In the genomic region with DNA sequence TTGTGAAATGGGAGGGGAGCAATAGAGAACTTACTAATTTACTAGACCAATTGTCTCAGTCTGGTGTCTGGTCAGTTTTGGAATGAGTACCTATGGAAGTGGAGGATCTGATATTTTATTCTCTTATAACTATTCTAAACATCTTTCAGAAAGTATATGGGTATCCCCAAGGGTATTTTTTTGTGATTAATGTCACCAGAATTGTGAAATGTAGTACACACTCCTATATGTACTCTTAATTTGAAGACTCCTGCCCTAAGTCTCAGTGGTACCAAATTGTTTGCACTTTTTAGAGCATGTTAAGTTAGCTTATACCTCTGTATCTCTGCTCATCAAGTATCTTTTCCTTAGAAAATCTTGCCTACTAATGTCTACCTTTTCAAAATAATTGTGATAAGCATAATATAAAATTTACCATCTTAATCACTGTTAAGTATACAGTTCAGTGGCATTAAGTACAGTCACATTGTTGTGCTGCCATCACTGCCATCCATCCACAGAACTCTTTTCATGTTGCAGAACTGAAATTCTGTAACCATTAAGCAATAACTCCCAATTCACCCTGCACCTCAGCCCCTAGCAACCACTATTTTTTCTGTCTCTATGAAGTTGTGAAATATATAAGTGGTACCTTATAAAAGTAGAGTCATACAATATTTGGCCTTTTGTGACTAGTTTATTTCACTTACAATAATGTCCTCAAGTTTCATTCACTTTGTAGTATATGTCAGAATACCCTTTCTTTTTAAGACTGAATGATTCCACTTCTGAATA, we compare ENCODE assay signal across 17 cellular contexts. TPM values are rescaled to one million over a fixed set of nuclear protein-coding genes. Genes with fewer than 3 reads are reported as not detected.
DNase-seq lines count a peak whose midpoint lies in the region; ATAC-seq, FAIRE-seq and TF ChIP-seq lines count a peak whose summit lies in the region.
"Had no signal": no experiment of that assay in that cellular context is flagged by ENCODE, and none has a peak within 500 bp of the region (broad histone marks: within the 10 kb centered on the region; RNA-seq: fewer than 3 reads in every experiment).

No MANE protein-coding gene starts in this region.

- TF ChIP-seq RAD21 in K562 (CRISPR knock-in tag; conservative IDR thresholded peaks at IDR 0.05 in 1 of 2, IDR thresholded peaks at IDR 0.05 in 1 of 2), result no peak

- in situ Hi-C loops in K562 (cut with MboI), result no loop called here

- H3K36me3 ChIP-seq in CD8-positive, alpha-beta memory T cell (ENCODE audit: insufficient read depth, low read length), result peaks cover 4% of the 10 kb centered on the region
- peaks cover 29% of the 10 kb centered on the region for H3K36me3 ChIP-seq in K562 (ENCODE audit: control insufficient read depth, insufficient read depth, low read length)

- TF ChIP-seq EP300 in K562 (IDR thresholded peaks at IDR 0.05; ENCODE audit: low read length), result no peak

- no peak for TF ChIP-seq POLR2A in K562 (conservative IDR thresholded peaks at IDR 0.05)

- no peak overlapping the region for H3K27ac ChIP-seq in CD8-positive, alpha-beta memory T cell (ENCODE audit: low read depth, low read length)
- H3K27ac ChIP-seq in K562 (ENCODE audit: extremely low read depth, low read depth, low read length), result no peak overlapping the region
- H3K27ac ChIP-seq: C4-2B had no signal

- ATAC-seq in K562, result no peak

- H3K79me2 ChIP-seq in K562 (ENCODE audit: control insufficient read depth, insufficient read depth, low read length), result no peaks in the 10 kb centered on the region

- H3K4me2 ChIP-seq in K562 (ENCODE audit: insufficient read depth, low read length), result no peak overlapping the region

- POLR2A ChIA-PET in CD8-positive, alpha-beta memory T cell (lab: Charles Lee), result no interaction called here
- POLR2A ChIA-PET in K562 (lab: Yijun Ruan, JAX), result no interaction called here

- DNase-seq in AML-193 (lab: John Stamatoyannopoulos, UW) (peak; percentile 17 to 33), NOMO-1 treated with dmso at 0.1 percent for 144 hours (lab: John Stamatoyannopoulos, UW; ENCODE audit: unreplicated experiment) (peak; percentile 38), K562 (ENCODE audit: extremely low read depth in 1 of 4, low spot score in 3 of 4) (no peak), UCSD-AML1 (lab: John Stamatoyannopoulos, UW; ENCODE audit: unreplicated experiment) (no peak), NCI-H2029 (lab: John Stamatoyannopoulos, UW) (no peak)
- DNase-seq in CD8-positive, alpha-beta memory T cell, result no peak
- no peak for DNase-seq in stimulated activated CD4-positive, alpha-beta T cell treated with anti-CD3 and anti-CD28 coated beads, Interleukin-4, amount 100 ng/mL, for 4 hours
- no peak for DNase-seq in NK-92 treated with Interleukin-12 subunit alpha and Interleukin-12 subunit beta, amount 100 ng/mL, for 24 hours (lab: John Stamatoyannopoulos, UW)
- DNase-seq: HFFc6, IMR-90, Kasumi-1, MM.1S, NCI-H1417, NCI-H187 treated with DMSO at 0.1 percent for 48 hours, NCI-H774, SHP77 treated with DMSO at 0.1 percent for 48 hours had no signal

- CTCF ChIA-PET in CD8-positive, alpha-beta memory T cell (lab: Charles Lee), result no interaction called here
- CTCF ChIA-PET in K562 (lab: Yijun Ruan, JAX; ENCODE audit: low intra/inter-chr PET ratio), result no interaction called here

- BruUV-seq in K562 (replicated peaks; lab: Mats Ljungman, UMichigan), result no TSS peak

- H3K36me3 Mint-ChIP-seq in CD8-positive, alpha-beta memory T cell, result peaks cover 45 to 78% (median 77%) of the 10 kb centered on the region in 3 donors

- peaks cover 27% of the 10 kb centered on the region for H3K4me1 ChIP-seq in CD8-positive, alpha-beta memory T cell (ENCODE audit: insufficient read depth, low read length)
- H3K4me1 ChIP-seq in K562 (replicated peaks in 1 of 2; ENCODE audit: control insufficient read depth in 2 of 2, insufficient read depth in 2 of 2, low read length in 2 of 2), result no peaks in the 10 kb centered on the region

- no peak for FAIRE-seq in K562 (lab: Jason Lieb, UNC)

- no peaks in the 10 kb centered on the region for H3K9me1 ChIP-seq in K562 (ENCODE audit: control insufficient read depth, insufficient read depth, low read length)

- intact Hi-C loops in K562 (cut with micrococcal nuclease), result no loop called here

- peaks cover 50 to 89% (median 78%) of the 10 kb centered on the region in 3 donors for H3K4me1 Mint-ChIP-seq in CD8-positive, alpha-beta memory T cell

- H3K27ac Mint-ChIP-seq in CD8-positive, alpha-beta memory T cell, result peak overlapping the region in 6 of 8 donors; percentile 1 to 65 (median 36)
- H3K27ac Mint-ChIP-seq: HFFc6 had no signal

- no peak for TF ChIP-seq CTCF in K562 (IDR thresholded peaks at IDR 0.05 in 2 of 3, conservative IDR thresholded peaks at IDR 0.05 in 1 of 3; ENCODE audit: insufficient read depth in 2 of 3, low read depth in 1 of 3, low read length in 3 of 3)

- H2AFZ ChIP-seq in K562 (ENCODE audit: low read depth, low read length), result no peak overlapping the region

- no peaks in the 10 kb centered on the region for H3K27me3 ChIP-seq in CD8-positive, alpha-beta memory T cell (ENCODE audit: insufficient read depth, low read length, poor library complexity, severe bottlenecking)
- H3K27me3 ChIP-seq in K562 (ENCODE audit: control insufficient read depth in 2 of 2, insufficient read depth in 2 of 2, low read length in 2 of 2), result no peaks in the 10 kb centered on the region

- no peak overlapping the region for H3K4me3 Mint-ChIP-seq in CD8-positive, alpha-beta memory T cell
- H3K4me3 Mint-ChIP-seq: HFFc6 had no signal

- H3K27me3 Mint-ChIP-seq in CD8-positive, alpha-beta memory T cell, result no peaks in the 10 kb centered on the region

- no peak overlapping the region for H3K9ac ChIP-seq in K562 (ENCODE audit: insufficient read depth in 1 of 2, low read depth in 2 of 2, low read length in 2 of 2)

- H3K4me3 ChIP-seq in CD8-positive, alpha-beta memory T cell (ENCODE audit: low read length), result no peak overlapping the region
- no peak overlapping the region for H3K4me3 ChIP-seq in K562

- H4K20me1 ChIP-seq in K562 (replicated peaks; ENCODE audit: control insufficient read depth, insufficient read depth, low read length), result no peaks in the 10 kb centered on the region

- H3K9me3 ChIP-seq in CD8-positive, alpha-beta memory T cell (ENCODE audit: low read length), result no peaks in the 10 kb centered on the region
- H3K9me3 ChIP-seq in K562 (replicated peaks; ENCODE audit: control insufficient read depth, insufficient read depth, low read depth, low read length), result no peaks in the 10 kb centered on the region

- peaks cover 13 to 28% (median 14%) of the 10 kb centered on the region in 5 donors for H3K9me3 Mint-ChIP-seq in CD8-positive, alpha-beta memory T cell
- H3K9me3 Mint-ChIP-seq: HFFc6 had no signal

TF ChIP-seq in K562, 482 proteins besides CTCF, POLR2A, EP300 and RAD21 (continues in another document):
- no peak for TF ChIP-seq KAT2B (IDR thresholded peaks at IDR 0.05; ENCODE audit: low read depth, low read length)
- peak; percentile 46; the same call in 1 of the 2 replicates for TF ChIP-seq CEBPB (tag; IDR thresholded peaks at IDR 0.05)

RNA-seq across cellular contexts. Expression of a gene that starts 40.5 kb away (rescaled TPM):
- total RNA-seq in CD8-positive, alpha-beta memory T cell, result 10 to 100 TPM; 47.0 to 47.4 TPM
- polyA plus RNA-seq in CD8-positive, alpha-beta memory T cell, result 12.7 TPM
- total RNA-seq in K562 (2011; cell fraction: chromatin; rRNA removed; ENCODE audit: low replicate concordance), result 26.7 and 40.9 TPM in 2 replicates
- 7.3 and 9.2 TPM in 2 replicates for total RNA-seq in K562 (2011; cell fraction: nucleolus; rRNA removed)
- 23.0 and 38.4 TPM in 2 replicates for total RNA-seq in K562 (2011; cell fraction: nucleoplasm; rRNA removed)
- total RNA-seq in K562 (2014; rRNA removed) (7.2 and 7.4 TPM in 2 replicates), K562 (2014; rRNA removed; fragmentation: Illumina TruSeq; extraction: Trizol) (17.1 and 19.5 TPM in 2 replicates), K562 (2015; rRNA removed; fragmentation: Illumina TruSeq; extraction: Trizol) (14.0 and 14.6 TPM in 2 replicates), K562 (2021) (14.0 and 15.1 TPM in 2 replicates)
- polyA plus RNA-seq in K562 (2011; rRNA removed) (6.0 and 7.2 TPM in 2 replicates), K562 (2014; fragmentation: Illumina TruSeq; extraction: Trizol) (5.5 and 5.8 TPM in 2 replicates), K562 (2014; fragmentation: Nextera tagmentation; extraction: Ambion mirVana) (1 to 10 TPM; 4.3 to 9.3 TPM), K562 (2014; rRNA removed) (3.5 and 3.6 TPM in 2 replicates)
- 1.7 and 3.6 TPM in 2 replicates for polyA plus RNA-seq in K562 (2011; cell fraction: cytosol; rRNA removed)
- 8.3 and 9.2 TPM in 2 replicates for polyA plus RNA-seq in K562 (2011; cell fraction: nucleus; rRNA removed)
- 2.9 and 3.0 TPM in 2 replicates for polyA plus RNA-seq in K562 (2012)
- 13.4 and 14.2 TPM in 2 replicates for polyA minus RNA-seq in K562 (2011; rRNA and poly(A)+ RNA removed)
- polyA minus RNA-seq in K562 (2011; cell fraction: cytosol; rRNA and poly(A)+ RNA removed), result 9.3 and 12.6 TPM in 2 replicates
- polyA minus RNA-seq in K562 (2011; cell fraction: nucleus; rRNA and poly(A)+ RNA removed), result 6.5 and 9.0 TPM in 2 replicates

RNA-seq across cellular contexts. Expression of a gene that starts 41.7 kb away (rescaled TPM):
- total RNA-seq in CD8-positive, alpha-beta memory T cell, result 10 to 100 TPM; 11.5 to 12.9 TPM
- 3.2 TPM for polyA plus RNA-seq in CD8-positive, alpha-beta memory T cell
- total RNA-seq in K562 (2011; cell fraction: chromatin; rRNA removed; ENCODE audit: low replicate concordance), result 22.5 and 64.7 TPM in 2 replicates
- total RNA-seq in K562 (2011; cell fraction: nucleolus; rRNA removed), result 18.0 and 20.9 TPM in 2 replicates
- 37.9 and 70.1 TPM in 2 replicates for total RNA-seq in K562 (2011; cell fraction: nucleoplasm; rRNA removed)
- 8.5 and 9.1 TPM in 2 replicates for total RNA-seq in K562 (2014; rRNA removed)
- 27.7 and 29.4 TPM in 2 replicates for total RNA-seq in K562 (2014; rRNA removed; fragmentation: Illumina TruSeq; extraction: Trizol)
- total RNA-seq in K562 (2015; rRNA removed; fragmentation: Illumina TruSeq; extraction: Trizol), result 25.0 and 26.0 TPM in 2 replicates
- total RNA-seq in K562 (2021), result 16.8 and 17.0 TPM in 2 replicates
- 29.7 and 40.7 TPM in 2 replicates for polyA plus RNA-seq in K562 (2011; rRNA removed)
- 7.8 and 12.4 TPM in 2 replicates for polyA plus RNA-seq in K562 (2011; cell fraction: cytosol; rRNA removed)
- 28.9 and 33.0 TPM in 2 replicates for polyA plus RNA-seq in K562 (2011; cell fraction: nucleus; rRNA removed)
- polyA plus RNA-seq in K562 (2012), result 15.7 and 21.4 TPM in 2 replicates
- 20.4 and 21.2 TPM in 2 replicates for polyA plus RNA-seq in K562 (2014; fragmentation: Illumina TruSeq; extraction: Trizol)
- 10 to 100 TPM; 30.5 to 38.6 TPM for polyA plus RNA-seq in K562 (2014; fragmentation: Nextera tagmentation; extraction: Ambion mirVana)
- polyA plus RNA-seq in K562 (2014; rRNA removed), result 14.1 and 17.9 TPM in 2 replicates
- polyA minus RNA-seq in K562 (2011; rRNA and poly(A)+ RNA removed), result 25.9 and 28.3 TPM in 2 replicates
- polyA minus RNA-seq in K562 (2011; cell fraction: cytosol; rRNA and poly(A)+ RNA removed), result 6.7 and 13.1 TPM in 2 replicates
- 19.9 and 35.4 TPM in 2 replicates for polyA minus RNA-seq in K562 (2011; cell fraction: nucleus; rRNA and poly(A)+ RNA removed)

Comparison
In these comparisons a context has a peak if more than half of its experiments do, and no peak if none do; other contexts are left out.
1. DNase-seq: peak in AML-193 (2 of 2) and NOMO-1 treated with dmso at 0.1 percent for 144 hours (single experiment); none in CD8-positive, alpha-beta memory T cell (0 of 5), K562 (0 of 4), stimulated activated CD4-positive, alpha-beta T cell treated with anti-CD3 and anti-CD28 coated beads, Interleukin-4, amount 100 ng/mL, for 4 hours (0 of 2), UCSD-AML1 (single experiment), NCI-H2029 (single experiment) and NK-92 treated with Interleukin-12 subunit alpha and Interleukin-12 subunit beta, amount 100 ng/mL, for 24 hours (single experiment).